Comparison of ENCODE assay signal across 25 cellular contexts in the genomic region with DNA sequence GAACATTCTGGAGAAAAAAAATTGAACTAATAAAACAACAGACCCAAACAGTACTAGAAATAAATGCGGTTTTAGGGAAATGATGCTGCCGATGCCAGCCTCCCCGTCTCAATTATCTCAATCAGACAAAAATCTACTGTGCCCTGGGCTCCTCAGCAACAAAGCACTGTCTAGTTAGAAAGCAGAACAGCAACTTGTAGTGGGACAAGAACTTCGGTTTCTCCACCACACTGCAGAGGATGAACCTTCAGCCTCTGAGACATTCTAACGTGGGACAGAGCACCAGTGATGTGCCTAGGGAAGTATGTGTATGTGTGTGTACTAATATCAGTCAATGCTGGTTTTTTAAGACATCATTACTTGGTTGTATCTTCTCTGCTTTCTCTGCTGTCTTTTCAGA. TPM values are rescaled to one million over a fixed set of nuclear protein-coding genes. Genes with fewer than 3 reads are reported as not detected.
A peak's percentile ranks its signal among the peaks of the same experiment; 100 is the strongest.
DNase-seq lines count a peak whose midpoint lies in the region; ATAC-seq and TF ChIP-seq lines count a peak whose summit lies in the region.
"Had no signal": no experiment of that assay in that cellular context is flagged by ENCODE, and none has a peak within 500 bp of the region (broad histone marks: within the 10 kb centered on the region; RNA-seq: fewer than 3 reads in every experiment).

No MANE protein-coding gene starts in this region.

- in situ Hi-C loops in mammary epithelial cell (cut with MboI; ENCODE audit: low sequenced_read_pairs in 2 of 2) = no loop called here

- no peak overlapping the region for H3K9ac ChIP-seq in mammary epithelial cell (ENCODE audit: insufficient read depth, low read length)
- H3K9ac ChIP-seq: neural progenitor cell had no signal

- TF ChIP-seq CTCF in mammary epithelial cell (conservative IDR thresholded peaks at IDR 0.05 in 1 of 2, IDR thresholded peaks at IDR 0.05 in 1 of 2; ENCODE audit: extremely low read depth in 1 of 2, insufficient read depth in 1 of 2, low read depth in 1 of 2, low read length in 2 of 2) = no peak
- no peak for TF ChIP-seq CTCF in MCF 10A (IDR thresholded peaks at IDR 0.05; ENCODE audit: unreplicated experiment)
- no peak for TF ChIP-seq CTCF in lower lobe of right lung (IDR thresholded peaks at IDR 0.05)
- TF ChIP-seq CTCF in ascending aorta (IDR thresholded peaks at IDR 0.05) = no peak

- no peaks in the 10 kb centered on the region for H3K27me3 Mint-ChIP-seq in MCF 10A (ENCODE audit: insufficient read depth, unreplicated experiment)

- H3K36me3 ChIP-seq in mammary epithelial cell (ENCODE audit: insufficient read depth, low read length) = no peaks in the 10 kb centered on the region
- H3K36me3 ChIP-seq in lower lobe of right lung = no peaks in the 10 kb centered on the region
- no peaks in the 10 kb centered on the region for H3K36me3 ChIP-seq in ascending aorta
- H3K36me3 ChIP-seq: brain microvascular endothelial cell, esophagus squamous epithelium, gastrocnemius medialis, neural progenitor cell had no signal

- peak; percentile 18 to 56 for ATAC-seq in lower lobe of right lung
- ATAC-seq: gastrocnemius medialis; HepG2; psoas muscle; SK-N-SH treated with all-trans-retinoic acid at 6 μM for 48 hours; stimulated activated effector memory CD8-positive, alpha-beta T cell treated with anti-CD3 and anti-CD28 coated beads, Interleukin-12 subunit alpha, Interleukin-12 subunit beta, amount 100 ng/mL, for 72 hours had no signal

- no peaks in the 10 kb centered on the region for H4K20me1 ChIP-seq in mammary epithelial cell (ENCODE audit: insufficient read depth, low read length)

- CTCF ChIA-PET in mammary epithelial cell (lab: Charles Lee; ENCODE audit: low non-redundant PET) (no interaction called here), MCF 10A (lab: Yijun Ruan, JAX) (interaction anchor here (0.6 kb wide), 1 partner anchor 388 kb away, joined by 3 read pairs; no protein-coding TSS in a partner anchor)

- H3K9me3 Mint-ChIP-seq in MCF 10A (ENCODE audit: unreplicated experiment) = no peaks in the 10 kb centered on the region
- H3K9me3 Mint-ChIP-seq: activated CD4-positive, alpha-beta memory T cell treated with anti-CD3 and anti-CD28 coated beads, Interleukin-2, amount 10 ng/mL, durations not matched to agents 7 days and 5 days; neural progenitor cell; stimulated activated effector memory CD8-positive, alpha-beta T cell treated with anti-CD3 and anti-CD28 coated beads, Interleukin-12 subunit alpha, Interleukin-12 subunit beta, amount 100 ng/mL, for 72 hours had no signal

- H3K36me3 Mint-ChIP-seq in MCF 10A (ENCODE audit: insufficient read depth, unreplicated experiment) = no peaks in the 10 kb centered on the region
- H3K36me3 Mint-ChIP-seq: neural progenitor cell; stimulated activated effector memory CD8-positive, alpha-beta T cell treated with anti-CD3 and anti-CD28 coated beads, Interleukin-12 subunit alpha, Interleukin-12 subunit beta, amount 100 ng/mL, for 72 hours had no signal

- no peak overlapping the region for H3K4me3 Mint-ChIP-seq in MCF 10A (ENCODE audit: unreplicated experiment)
- H3K4me3 Mint-ChIP-seq: activated CD4-positive, alpha-beta memory T cell treated with anti-CD3 and anti-CD28 coated beads, Interleukin-2, amount 10 ng/mL, durations not matched to agents 7 days and 5 days; neural progenitor cell; stimulated activated effector memory CD8-positive, alpha-beta T cell treated with anti-CD3 and anti-CD28 coated beads, Interleukin-12 subunit alpha, Interleukin-12 subunit beta, amount 100 ng/mL, for 72 hours had no signal

- DNase-seq in mammary epithelial cell (no peak), MCF 10A (ENCODE audit: unreplicated experiment) (no peak), MV-4-11 (lab: John Stamatoyannopoulos, UW) (peak; percentile 77), lower lobe of right lung (no peak), SIG-M5 (lab: John Stamatoyannopoulos, UW) (no peak), ascending aorta (ENCODE audit: low spot score in 2 of 2) (no peak)
- DNase-seq in activated CD4-positive, alpha-beta T cell treated with anti-CD3 and anti-CD28 coated beads for 48 hours = no peak
- DNase-seq in activated naive CD4-positive, alpha-beta T cell (lab: John Stamatoyannopoulos, UW) = no peak
- DNase-seq: 8988T; activated CD4-positive, alpha-beta memory T cell treated with anti-CD3 and anti-CD28 coated beads, Interleukin-2, amount 10 ng/mL, durations not matched to agents 7 days and 5 days; activated gamma-delta T cell; brain microvascular endothelial cell; DMS79; esophagus squamous epithelium; gastrocnemius medialis; NCI-H1417 treated with DMSO at 0.1 percent for 48 hours; NK-92 treated with Interleukin-12 subunit alpha and Interleukin-12 subunit beta, amount 100 ng/mL, for 24 hours; psoas muscle; stimulated activated CD4-positive, alpha-beta T cell treated with anti-CD3 and anti-CD28 coated beads, Interleukin-1b, Interleukin-23, amount 100 ng/mL, for 48 hours had no signal

- WGBS in mammary epithelial cell (ENCODE audit: low coverage, missing lambda C conversion rate) = 56% methylated on average over 5 of the region's 5 CpGs

- H3K9me3 ChIP-seq in mammary epithelial cell (replicated peaks; ENCODE audit: insufficient read depth, low read length) = no peaks in the 10 kb centered on the region
- H3K9me3 ChIP-seq in lower lobe of right lung = no peaks in the 10 kb centered on the region
- H3K9me3 ChIP-seq in ascending aorta = no peaks in the 10 kb centered on the region
- H3K9me3 ChIP-seq: esophagus squamous epithelium, gastrocnemius medialis, psoas muscle had no signal

- H3K27ac Mint-ChIP-seq in MCF 10A (ENCODE audit: low read depth, unreplicated experiment) = no peak overlapping the region
- H3K27ac Mint-ChIP-seq: activated CD4-positive, alpha-beta memory T cell treated with anti-CD3 and anti-CD28 coated beads, Interleukin-2, amount 10 ng/mL, durations not matched to agents 7 days and 5 days; neural progenitor cell; stimulated activated effector memory CD8-positive, alpha-beta T cell treated with anti-CD3 and anti-CD28 coated beads, Interleukin-12 subunit alpha, Interleukin-12 subunit beta, amount 100 ng/mL, for 72 hours had no signal

- POLR2A ChIA-PET in MCF 10A (lab: Yijun Ruan, JAX) = interaction anchor here (1.0 to 5.2 kb wide), 3 partner anchors 11 to 791 kb away, joined by 3 to 47 read pairs (median 41); a partner anchor contains a TSS

- intact Hi-C loops in mammary epithelial cell (cut with micrococcal nuclease) (no loop called here), MCF 10A (cut with micrococcal nuclease) (no loop called here), lower lobe of right lung (cut with DNase I) (no loop called here), ascending aorta (cut with DNase I) (no loop called here)

- H3K4me1 ChIP-seq in mammary epithelial cell (ENCODE audit: insufficient read depth, low read length) (peaks cover 46% of the 10 kb centered on the region), lower lobe of right lung (peaks cover 31% of the 10 kb centered on the region), ascending aorta (no peaks in the 10 kb centered on the region)
- H3K4me1 ChIP-seq: neural progenitor cell had no signal

- no peak overlapping the region for H3K4me3 ChIP-seq in mammary epithelial cell (replicated peaks in 1 of 3; ENCODE audit: insufficient read depth in 1 of 3, low read depth in 2 of 3, low read length in 3 of 3)
- no peak overlapping the region for H3K4me3 ChIP-seq in lower lobe of right lung
- H3K4me3 ChIP-seq in ascending aorta = no peak overlapping the region
- H3K4me3 ChIP-seq: esophagus squamous epithelium, gastrocnemius medialis, neural progenitor cell, psoas muscle had no signal

- dilution Hi-C loops in mammary epithelial cell (cut with HindIII; ENCODE audit: low sequenced_read_pairs) = loop anchor here (5.0 kb wide), 1 partner anchor 71 kb away; no protein-coding TSS in a partner anchor

- peaks cover 29% of the 10 kb centered on the region for H3K4me1 Mint-ChIP-seq in MCF 10A (ENCODE audit: insufficient read depth, unreplicated experiment)
- H3K4me1 Mint-ChIP-seq: neural progenitor cell had no signal

- H3K27ac ChIP-seq in mammary epithelial cell (ENCODE audit: insufficient read depth, low read depth, low read length) (no peak overlapping the region), lower lobe of right lung (no peak overlapping the region), ascending aorta (no peak overlapping the region)
- H3K27ac ChIP-seq: brain microvascular endothelial cell, gastrocnemius medialis, HL-60, neural progenitor cell, psoas muscle, RWPE1 had no signal

- H3K4me2 ChIP-seq in mammary epithelial cell (ENCODE audit: insufficient read depth, low read depth, low read length) = no peak overlapping the region
- H3K4me2 ChIP-seq: neural progenitor cell had no signal

- BruUV-seq in mammary epithelial cell (replicated peaks; lab: Mats Ljungman, UMichigan) = no TSS peak
- no TSS peak for BruUV-seq in MCF 10A (replicated peaks; lab: Mats Ljungman, UMichigan)

- H3K79me2 ChIP-seq in mammary epithelial cell (ENCODE audit: insufficient read depth, low read length) = no peaks in the 10 kb centered on the region

- peak overlapping the region; percentile 56 for H2AFZ ChIP-seq in mammary epithelial cell (ENCODE audit: low read depth, low read length)
- H2AFZ ChIP-seq: neural progenitor cell had no signal

- no peaks in the 10 kb centered on the region for H3K27me3 ChIP-seq in mammary epithelial cell (ENCODE audit: insufficient read depth, low read length)
- no peaks in the 10 kb centered on the region for H3K27me3 ChIP-seq in lower lobe of right lung (ENCODE audit: low read depth)
- H3K27me3 ChIP-seq in ascending aorta = no peaks in the 10 kb centered on the region
- H3K27me3 ChIP-seq: brain microvascular endothelial cell, esophagus squamous epithelium, gastrocnemius medialis, neural progenitor cell had no signal

RNA-seq across cellular contexts. Expression of a gene that starts 11.1 kb away (rescaled TPM):
- total RNA-seq in mammary epithelial cell (100 to 1,000 TPM; 397 to 459 TPM), MCF 10A (2022) (351 and 393 TPM in 2 replicates), lower lobe of right lung (272 TPM), ascending aorta (266 TPM)
- 339 TPM for polyA plus RNA-seq in mammary epithelial cell
- 359 TPM for polyA minus RNA-seq in mammary epithelial cell
